In the genomic region with DNA sequence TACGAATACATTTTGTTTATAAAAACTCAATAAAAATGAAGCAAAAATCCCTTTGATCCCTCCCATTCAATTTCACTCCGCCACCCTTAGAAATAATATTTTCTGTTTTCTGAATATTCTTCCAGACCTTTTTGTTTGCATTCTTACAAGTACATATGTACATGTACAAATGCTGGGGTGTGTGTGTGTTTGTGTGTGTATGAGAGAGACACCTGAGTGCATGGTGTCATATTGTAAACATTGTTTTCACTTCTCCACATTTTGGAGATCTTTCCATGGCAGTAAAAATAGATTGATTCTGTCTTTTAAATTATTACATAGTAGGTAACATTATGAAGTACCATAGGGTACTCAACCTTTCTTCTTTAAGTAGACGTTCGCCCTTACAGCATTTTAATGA, we compare ENCODE assay signal across 8 cellular contexts. TPM values are rescaled to one million over a fixed set of nuclear protein-coding genes. Genes with fewer than 3 reads are reported as not detected.
DNase-seq lines count a peak whose midpoint lies in the region; ATAC-seq and TF ChIP-seq lines count a peak whose summit lies in the region.

No MANE protein-coding gene starts in this region.

- no peaks in the 10 kb centered on the region for H3K27me3 Mint-ChIP-seq in T-helper 1 cell treated with Interleukin-12 subunit alpha and Interleukin-12 subunit beta and Interleukin-4 antibody, amounts not matched to agents 30 μg/mL and 1 μg/mL, for 36 hours (ENCODE audit: low read depth)
- no peaks in the 10 kb centered on the region for H3K27me3 Mint-ChIP-seq in T-helper 17 cell

- CTCF ChIA-PET in GM10248 (lab: Yijun Ruan, JAX) = interaction anchor here (1.0 to 1.9 kb wide), 4 partner anchors 10 to 144 kb away, joined by 3 to 5 read pairs (median 4); no protein-coding TSS in a partner anchor

- WGBS in iPS DF 6.9 (ENCODE audit: insufficient coverage, insufficient read length) = no CpG with 5 or more reads among the region's 4 CpGs

- H3K9ac ChIP-seq in subcutaneous abdominal adipose tissue (ENCODE audit: low read length in 5 of 5) = peak overlapping the region in 3 of 5 donors; percentile 95 to 99 (median 96)

- no peaks in the 10 kb centered on the region for H3K9me3 Mint-ChIP-seq in T-helper 1 cell treated with Interleukin-12 subunit alpha and Interleukin-12 subunit beta and Interleukin-4 antibody, amounts not matched to agents 30 μg/mL and 1 μg/mL, for 36 hours

- no peak for TF ChIP-seq CTCF in GM10248 (IDR thresholded peaks at IDR 0.05; ENCODE audit: control extremely low read depth, extremely low read depth, low read depth, missing control alignments)

- H3K4me3 ChIP-seq in iPS DF 6.9 (ENCODE audit: low read length) = peak overlapping the region; percentile 18; the same call in 1 of the 2 replicates
- H3K4me3 ChIP-seq in subcutaneous abdominal adipose tissue (ENCODE audit: low read depth in 1 of 5, low read length in 5 of 5) = peak overlapping the region; percentile 79 to 99 (median 95)

- ATAC-seq in T-helper 17 cell (no peak), GM19328 (IDR thresholded peaks at IDR 0.05; ENCODE audit: unreplicated experiment) (no peak), HG02885 (IDR thresholded peaks at IDR 0.05; ENCODE audit: poor library complexity, unreplicated experiment) (no peak)

- H3K27me3 ChIP-seq in iPS DF 6.9 (ENCODE audit: control insufficient read depth, insufficient read depth, low read length) = no peaks in the 10 kb centered on the region
- no peaks in the 10 kb centered on the region for H3K27me3 ChIP-seq in subcutaneous abdominal adipose tissue (ENCODE audit: control insufficient read depth in 5 of 5, insufficient read depth in 4 of 5, low read length in 5 of 5)

- peak overlapping the region; percentile 96 for H3K4me3 Mint-ChIP-seq in T-helper 1 cell treated with Interleukin-12 subunit alpha and Interleukin-12 subunit beta and Interleukin-4 antibody, amounts not matched to agents 30 μg/mL and 1 μg/mL, for 36 hours
- H3K4me3 Mint-ChIP-seq in T-helper 17 cell = peak overlapping the region; percentile 100

- no peak overlapping the region for H3K27ac ChIP-seq in iPS DF 6.9 (ENCODE audit: low read length)
- H3K27ac ChIP-seq in subcutaneous abdominal adipose tissue (ENCODE audit: low read depth, low read length) = peak overlapping the region; percentile 97

- POLR2A ChIA-PET in GM10248 (lab: Yijun Ruan, JAX) = no interaction called here

- no peaks in the 10 kb centered on the region; the same call in 1 of the 2 replicates for H3K4me1 ChIP-seq in iPS DF 6.9 (ENCODE audit: control insufficient read depth, insufficient read depth, low read length)
- peaks cover 0 to 38% (median 34%) of the 10 kb centered on the region in 5 donors for H3K4me1 ChIP-seq in subcutaneous abdominal adipose tissue (ENCODE audit: control insufficient read depth in 5 of 5, insufficient read depth in 5 of 5, low read length in 5 of 5)

- H3K27ac Mint-ChIP-seq in T-helper 1 cell treated with Interleukin-12 subunit alpha and Interleukin-12 subunit beta and Interleukin-4 antibody, amounts not matched to agents 30 μg/mL and 1 μg/mL, for 36 hours = peak overlapping the region; percentile 55
- peak overlapping the region; percentile 99 for H3K27ac Mint-ChIP-seq in T-helper 17 cell

- H3K36me3 Mint-ChIP-seq in T-helper 1 cell treated with Interleukin-12 subunit alpha and Interleukin-12 subunit beta and Interleukin-4 antibody, amounts not matched to agents 30 μg/mL and 1 μg/mL, for 36 hours (ENCODE audit: low read depth) = peaks cover 7% of the 10 kb centered on the region
- H3K36me3 Mint-ChIP-seq in T-helper 17 cell (ENCODE audit: low read depth) = no peaks in the 10 kb centered on the region

- no peaks in the 10 kb centered on the region for H3K36me3 ChIP-seq in iPS DF 6.9 (ENCODE audit: control insufficient read depth, insufficient read depth, low read length)
- no peaks in the 10 kb centered on the region for H3K36me3 ChIP-seq in subcutaneous abdominal adipose tissue (ENCODE audit: control insufficient read depth in 5 of 5, insufficient read depth in 5 of 5, low read length in 5 of 5)

- DNase-seq in T-helper 1 cell (no peak), T-helper 17 cell (no peak), iPS DF 6.9 (ENCODE audit: low read depth, low spot score) (no peak), GM10248 (ENCODE audit: extremely low spot score) (no peak)

- H3K9me3 ChIP-seq in T-helper 17 cell (ENCODE audit: control insufficient read depth, low read length, poor library complexity, severe bottlenecking) (no peaks in the 10 kb centered on the region), iPS DF 6.9 (ENCODE audit: control insufficient read depth, insufficient read depth, low read length) (no peaks in the 10 kb centered on the region), subcutaneous abdominal adipose tissue (ENCODE audit: control insufficient read depth in 5 of 5, low read length in 5 of 5) (no peaks in the 10 kb centered on the region)

- H3K4me1 Mint-ChIP-seq in T-helper 1 cell treated with Interleukin-12 subunit alpha and Interleukin-12 subunit beta and Interleukin-4 antibody, amounts not matched to agents 30 μg/mL and 1 μg/mL, for 36 hours (ENCODE audit: low read depth) = peaks cover 22% of the 10 kb centered on the region
- H3K4me1 Mint-ChIP-seq in T-helper 17 cell = peaks cover 29% of the 10 kb centered on the region

RNA-seq across cellular contexts. Expression of a gene that starts 1.2 kb away (rescaled TPM):
- total RNA-seq in T-helper 17 cell = 10 to 100 TPM; 42.3 to 42.8 TPM

RNA-seq across cellular contexts. Expression of a gene that starts 1.6 kb away (rescaled TPM):
- total RNA-seq in T-helper 17 cell = 10 to 100 TPM; 24.1 to 26.9 TPM

RNA-seq across cellular contexts. Expression of a gene that starts 24.1 kb away (rescaled TPM):
- total RNA-seq in T-helper 17 cell = 1 to 10 TPM in 1 of 2 donors, under 1 TPM in 1; 0.99 to 1.4 TPM
